Comparison of ENCODE assay signal across 8 cellular contexts in the genomic region with DNA sequence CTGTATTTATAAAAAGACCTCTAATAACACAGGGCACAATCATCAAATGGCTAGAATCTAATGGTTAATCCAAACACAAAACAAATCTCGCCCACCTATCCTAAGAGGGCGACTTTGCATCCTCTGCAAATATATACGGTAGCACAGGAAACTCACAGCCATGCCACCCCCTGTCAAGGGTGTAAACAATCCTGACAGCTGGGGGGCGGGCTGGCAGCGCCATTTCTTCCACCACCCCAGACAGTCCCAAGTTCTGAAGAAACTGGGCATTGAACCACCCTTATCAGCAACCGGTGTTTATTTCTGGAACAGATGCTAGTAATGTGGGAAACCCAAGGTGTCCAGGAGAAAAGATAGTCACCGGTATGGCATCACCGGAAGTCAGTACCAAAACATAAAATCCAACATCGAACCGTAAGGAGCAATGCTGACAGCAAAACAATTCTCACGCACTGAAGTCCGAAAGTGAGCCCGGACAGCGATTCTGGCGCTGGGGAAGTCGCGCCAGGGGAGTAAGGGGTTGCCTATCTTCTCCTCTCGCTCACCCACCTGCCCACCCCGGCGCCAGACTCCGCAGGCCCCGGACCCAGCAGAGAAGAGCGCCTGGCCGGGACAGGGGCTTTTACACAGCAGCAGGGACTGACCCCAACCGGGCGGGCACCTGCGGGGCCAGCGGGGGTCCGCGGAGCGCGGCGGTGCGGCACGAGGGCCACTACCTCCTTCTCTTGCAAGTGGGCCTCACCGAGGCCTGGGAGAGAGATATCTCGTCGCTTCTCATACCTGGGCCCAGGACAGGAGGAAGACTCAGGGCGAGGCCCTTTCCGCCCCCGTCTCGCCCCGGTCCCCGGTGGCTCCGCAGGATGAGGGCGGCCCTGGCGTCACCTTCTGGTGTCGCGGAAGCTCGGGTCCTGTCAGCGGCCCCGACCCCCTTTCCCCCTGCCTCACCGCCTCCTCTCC. TPM values are rescaled to one million over a fixed set of nuclear protein-coding genes. Genes with fewer than 3 reads are reported as not detected.
DNase-seq lines count a peak whose midpoint lies in the region; ATAC-seq and TF ChIP-seq lines count a peak whose summit lies in the region.

No MANE protein-coding gene starts in this region.

- POLR2A ChIA-PET in CD8-positive, alpha-beta memory T cell (lab: Charles Lee) = interaction anchor here (0.5 to 1.3 kb wide), 5 partner anchors 35 to 1190 kb away, joined by 3 read pairs; a partner anchor contains a TSS

- 2% methylated on average over 53 of the region's 53 CpGs for WGBS in liver

- H3K4me3 ChIP-seq in CD8-positive, alpha-beta memory T cell (ENCODE audit: low read length) = peak overlapping the region; percentile 63
- H3K4me3 ChIP-seq in liver (ENCODE audit: low read depth in 1 of 3, low read length in 3 of 3) = peak overlapping the region; percentile 79 to 94 (median 88)

- no peaks in the 10 kb centered on the region for H3K9me3 ChIP-seq in CD8-positive, alpha-beta memory T cell (ENCODE audit: low read length)
- no peaks in the 10 kb centered on the region for H3K9me3 ChIP-seq in liver (ENCODE audit: control insufficient read depth in 4 of 4, low read length in 3 of 4)

- peak overlapping the region; percentile 72 for H3K27ac ChIP-seq in CD8-positive, alpha-beta memory T cell (ENCODE audit: low read depth, low read length)
- H3K27ac ChIP-seq in VCaP = peak overlapping the region; percentile 74
- peak overlapping the region; percentile 51 for H3K27ac ChIP-seq in cingulate gyrus (ENCODE audit: low read depth, low read length)
- peak overlapping the region; percentile 67 to 81 for H3K27ac ChIP-seq in liver (ENCODE audit: low read depth in 1 of 2, low read length in 2 of 2)

- TF ChIP-seq CTCF in VCaP (conservative IDR thresholded peaks at IDR 0.05) = no peak
- TF ChIP-seq CTCF in liver (IDR thresholded peaks at IDR 0.05; ENCODE audit: low read depth, low read length, missing input control) = no peak

- H3K27me3 ChIP-seq in CD8-positive, alpha-beta memory T cell (ENCODE audit: insufficient read depth, low read length, poor library complexity, severe bottlenecking) = no peaks in the 10 kb centered on the region
- no peaks in the 10 kb centered on the region for H3K27me3 ChIP-seq in liver (ENCODE audit: control insufficient read depth in 4 of 4, insufficient read depth in 4 of 4, low read length in 3 of 4)

- peak; percentile 37 to 77 (median 60) for DNase-seq in CD8-positive, alpha-beta memory T cell
- peak; percentile 14 to 34 for DNase-seq in stimulated activated CD8-positive, alpha-beta memory T cell treated with anti-CD3 and anti-CD28 coated beads, Interleukin-7, amount 100 ng/mL, for 48 hours (ENCODE audit: extremely low read depth in 1 of 2, low read depth in 1 of 2)
- DNase-seq in SK-N-DZ (ENCODE audit: low spot score) = no peak

- no peak for TF ChIP-seq RAD21 in liver (IDR thresholded peaks at IDR 0.05)

- peak overlapping the region; percentile 93 to 98 (median 96) for H3K27ac Mint-ChIP-seq in CD8-positive, alpha-beta memory T cell

- peaks cover 4% of the 10 kb centered on the region for H3K36me3 ChIP-seq in CD8-positive, alpha-beta memory T cell (ENCODE audit: insufficient read depth, low read length)
- peaks cover 0 to 3% (median under 1%) of the 10 kb centered on the region in 4 donors for H3K36me3 ChIP-seq in liver (ENCODE audit: control insufficient read depth in 4 of 4, insufficient read depth in 3 of 4, low read depth in 1 of 4, low read length in 3 of 4)

- peak overlapping the region; percentile 67 to 74 for H3K9ac ChIP-seq in liver (ENCODE audit: low read depth in 1 of 2, low read length in 2 of 2)

- peak overlapping the region; percentile 91 to 99 (median 98) for H3K4me3 Mint-ChIP-seq in CD8-positive, alpha-beta memory T cell

- peaks cover 0 to 26% (median 11%) of the 10 kb centered on the region in 3 donors for H3K36me3 Mint-ChIP-seq in CD8-positive, alpha-beta memory T cell

- peaks cover 30% of the 10 kb centered on the region for H3K4me1 ChIP-seq in CD8-positive, alpha-beta memory T cell (ENCODE audit: insufficient read depth, low read length)
- H3K4me1 ChIP-seq in liver (ENCODE audit: control insufficient read depth in 4 of 4, insufficient read depth in 4 of 4, low read length in 3 of 4) = peaks cover 8 to 45% (median 33%) of the 10 kb centered on the region in 4 donors

- peaks cover 4 to 9% of the 10 kb centered on the region in 2 donors for H3K27me3 Mint-ChIP-seq in CD8-positive, alpha-beta memory T cell

- H3K9me3 Mint-ChIP-seq in CD8-positive, alpha-beta memory T cell = no peaks in the 10 kb centered on the region

- peaks cover 56 to 72% (median 62%) of the 10 kb centered on the region in 3 donors for H3K4me1 Mint-ChIP-seq in CD8-positive, alpha-beta memory T cell

- ATAC-seq in GM19455 (IDR thresholded peaks at IDR 0.05; ENCODE audit: unreplicated experiment) (peak; percentile 45), HG03565 (IDR thresholded peaks at IDR 0.05; ENCODE audit: unreplicated experiment) (peak; percentile 14)

- CTCF ChIA-PET in CD8-positive, alpha-beta memory T cell (lab: Charles Lee) = interaction anchor here (0.8 to 2.3 kb wide), 4 partner anchors 12 to 38 kb away, joined by 3 to 7 read pairs (median 4); a partner anchor contains a TSS

TF ChIP-seq in liver, 16 proteins besides CTCF, POLR2A, EP300 and RAD21:
- TF ChIP-seq, protein P1, sequence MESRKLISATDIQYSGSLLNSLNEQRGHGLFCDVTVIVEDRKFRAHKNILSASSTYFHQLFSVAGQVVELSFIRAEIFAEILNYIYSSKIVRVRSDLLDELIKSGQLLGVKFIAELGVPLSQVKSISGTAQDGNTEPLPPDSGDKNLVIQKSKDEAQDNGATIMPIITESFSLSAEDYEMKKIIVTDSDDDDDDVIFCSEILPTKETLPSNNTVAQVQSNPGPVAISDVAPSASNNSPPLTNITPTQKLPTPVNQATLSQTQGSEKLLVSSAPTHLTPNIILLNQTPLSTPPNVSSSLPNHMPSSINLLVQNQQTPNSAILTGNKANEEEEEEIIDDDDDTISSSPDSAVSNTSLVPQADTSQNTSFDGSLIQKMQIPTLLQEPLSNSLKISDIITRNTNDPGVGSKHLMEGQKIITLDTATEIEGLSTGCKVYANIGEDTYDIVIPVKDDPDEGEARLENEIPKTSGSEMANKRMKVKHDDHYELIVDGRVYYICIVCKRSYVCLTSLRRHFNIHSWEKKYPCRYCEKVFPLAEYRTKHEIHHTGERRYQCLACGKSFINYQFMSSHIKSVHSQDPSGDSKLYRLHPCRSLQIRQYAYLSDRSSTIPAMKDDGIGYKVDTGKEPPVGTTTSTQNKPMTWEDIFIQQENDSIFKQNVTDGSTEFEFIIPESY (IDR thresholded peaks at IDR 0.05) = no peak
- TF ChIP-seq, protein P2, sequence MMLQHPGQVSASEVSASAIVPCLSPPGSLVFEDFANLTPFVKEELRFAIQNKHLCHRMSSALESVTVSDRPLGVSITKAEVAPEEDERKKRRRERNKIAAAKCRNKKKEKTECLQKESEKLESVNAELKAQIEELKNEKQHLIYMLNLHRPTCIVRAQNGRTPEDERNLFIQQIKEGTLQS (IDR thresholded peaks at IDR 0.05) = peak; percentile 19

RNA-seq across cellular contexts. Expression of a gene that starts 0.6 kb away (rescaled TPM):
- total RNA-seq in CD8-positive, alpha-beta memory T cell = 10 to 100 TPM; 16.7 to 17.1 TPM
- 33.4 TPM for polyA plus RNA-seq in CD8-positive, alpha-beta memory T cell
- total RNA-seq in liver = 10 to 100 TPM; 20.7 to 36.4 TPM
- polyA plus RNA-seq in liver = 10 to 100 TPM; 12.2 to 17.0 TPM
- 41.3 and 45.7 TPM in 2 replicates for polyA plus RNA-seq in SK-N-DZ (2014; cell fraction: cytosol; rRNA removed)
- polyA plus RNA-seq in SK-N-DZ (2014; cell fraction: nucleus; rRNA removed) = 28.2 and 42.0 TPM in 2 replicates

RNA-seq across cellular contexts. Expression of a gene that starts 37.5 kb away (rescaled TPM):
- total RNA-seq in CD8-positive, alpha-beta memory T cell = 10 to 100 TPM; 25.2 to 28.0 TPM
- 40.4 TPM for polyA plus RNA-seq in CD8-positive, alpha-beta memory T cell
- 10 to 100 TPM; 74.2 to 90.8 TPM for total RNA-seq in liver
- 100 to 1,000 TPM; 169 to 181 TPM for polyA plus RNA-seq in liver
- 64.3 and 72.3 TPM in 2 replicates for polyA plus RNA-seq in SK-N-DZ (2014; cell fraction: cytosol; rRNA removed)
- polyA plus RNA-seq in SK-N-DZ (2014; cell fraction: nucleus; rRNA removed) = 30.6 and 41.2 TPM in 2 replicates
